Comparison of ENCODE assay signal across 8 cellular contexts in genomic region chr14:67583711-67584644, GRCh38. TPM values are rescaled to one million over a fixed set of nuclear protein-coding genes. Genes with fewer than 3 reads are reported as not detected.
DNase-seq lines count a peak whose midpoint lies in the region; ATAC-seq and TF ChIP-seq lines count a peak whose summit lies in the region.

No MANE protein-coding gene starts in this region.

- H3K4me3 ChIP-seq in mammary epithelial cell (replicated peaks in 1 of 3; ENCODE audit: insufficient read depth in 1 of 3, low read depth in 2 of 3, low read length in 3 of 3) (no peak overlapping the region), tibial artery (no peak overlapping the region)

- no peak overlapping the region for H3K9ac ChIP-seq in mammary epithelial cell (ENCODE audit: insufficient read depth, low read length)

- H3K4me1 ChIP-seq in mammary epithelial cell (ENCODE audit: insufficient read depth, low read length) (no peaks in the 10 kb centered on the region), tibial artery (no peaks in the 10 kb centered on the region)

- CTCF ChIA-PET in mammary epithelial cell (lab: Charles Lee; ENCODE audit: low non-redundant PET): interaction anchor here (1.2 to 1.5 kb wide), 3 partner anchors 57 to 120 kb away, joined by 3 to 9 read pairs (median 4); no protein-coding TSS in a partner anchor

- BruUV-seq in mammary epithelial cell (replicated peaks; lab: Mats Ljungman, UMichigan): no TSS peak

- 97% methylated on average over 6 of the region's 6 CpGs for WGBS in mammary epithelial cell (ENCODE audit: low coverage, missing lambda C conversion rate)

- peak; percentile 65 to 83 for TF ChIP-seq CTCF in mammary epithelial cell (conservative IDR thresholded peaks at IDR 0.05 in 1 of 2, IDR thresholded peaks at IDR 0.05 in 1 of 2; ENCODE audit: extremely low read depth in 1 of 2, insufficient read depth in 1 of 2, low read depth in 1 of 2, low read length in 2 of 2)
- peak; percentile 51 to 58 for TF ChIP-seq CTCF in tibial artery (IDR thresholded peaks at IDR 0.05)

- no peaks in the 10 kb centered on the region for H4K20me1 ChIP-seq in mammary epithelial cell (ENCODE audit: insufficient read depth, low read length)

- ATAC-seq in HG02623 (IDR thresholded peaks at IDR 0.05; ENCODE audit: unreplicated experiment) (peak; percentile 72), left colon (peak; percentile 82), HG03025 (IDR thresholded peaks at IDR 0.05; ENCODE audit: low FRiP score, unreplicated experiment) (no peak)

- in situ Hi-C loops in mammary epithelial cell (cut with MboI; ENCODE audit: low sequenced_read_pairs in 2 of 2): no loop called here

- no peak overlapping the region for H3K4me2 ChIP-seq in mammary epithelial cell (ENCODE audit: insufficient read depth, low read depth, low read length)

- H3K79me2 ChIP-seq in mammary epithelial cell (ENCODE audit: insufficient read depth, low read length): no peaks in the 10 kb centered on the region

- no peaks in the 10 kb centered on the region for H3K27me3 ChIP-seq in mammary epithelial cell (ENCODE audit: insufficient read depth, low read length)
- no peaks in the 10 kb centered on the region for H3K27me3 ChIP-seq in tibial artery

- H3K9me3 ChIP-seq in mammary epithelial cell (replicated peaks; ENCODE audit: insufficient read depth, low read length) (no peaks in the 10 kb centered on the region), tibial artery (no peaks in the 10 kb centered on the region)

- no peak overlapping the region for H2AFZ ChIP-seq in mammary epithelial cell (ENCODE audit: low read depth, low read length)

- no peak overlapping the region for H3K27ac ChIP-seq in mammary epithelial cell (ENCODE audit: insufficient read depth, low read depth, low read length)
- no peak overlapping the region for H3K27ac ChIP-seq in tibial artery

- intact Hi-C loops in mammary epithelial cell (cut with micrococcal nuclease) (loop anchor here (1.0 kb wide), 4 partner anchors 15 to 120 kb away; no protein-coding TSS in a partner anchor), left colon (cut with DNase I, micrococcal nuclease) (loop anchor here in 1 of 2 donors (10.0 kb wide), 1 partner anchor 121 kb away; the partner anchor contains the start of gene RDH12), tibial artery (cut with DNase I; ENCODE audit: low total_unique reads) (loop anchor here (2.0 kb wide), 1 partner anchor 119 kb away; no protein-coding TSS in a partner anchor)

- dilution Hi-C loops in mammary epithelial cell (cut with HindIII; ENCODE audit: low sequenced_read_pairs): no loop called here

- peaks cover 6% of the 10 kb centered on the region for H3K36me3 ChIP-seq in mammary epithelial cell (ENCODE audit: insufficient read depth, low read length)
- peaks cover 7 to 47% (median 9%) of the 10 kb centered on the region in 3 donors for H3K36me3 ChIP-seq in tibial artery

- peak; percentile 62 for DNase-seq in activated effector memory CD4-positive, alpha-beta T cell treated with anti-CD3 and anti-CD28 coated beads, Interleukin-2, amount 50 U/mL, for 16 hours
- no peak for DNase-seq in activated effector memory CD4-positive, alpha-beta T cell treated with Interleukin-2 at 50 U/mL for 16 hours
- peak; percentile 70 for DNase-seq in OCI-M1 (lab: John Stamatoyannopoulos, UW)
- peak; percentile 32 for DNase-seq in mammary epithelial cell
- DNase-seq in left colon: peak in 1 of 2 donors; percentile 28
- no peak for DNase-seq in tibial artery

RNA-seq across cellular contexts. Expression of gene PIGH, which starts 16.1 kb away (rescaled TPM):
- total RNA-seq in mammary epithelial cell (10 to 100 TPM; 16.7 to 18.2 TPM), left colon (10 to 100 TPM; 14.0 to 14.3 TPM)
- polyA plus RNA-seq in mammary epithelial cell: 19.5 TPM
- polyA minus RNA-seq in mammary epithelial cell: 5.5 TPM

RNA-seq across cellular contexts. Expression of gene ARG2, which starts 35.7 kb away (rescaled TPM):
- 10 to 100 TPM in 1 of 2 donors, 1 to 10 TPM in 1; 5.0 to 19.1 TPM for total RNA-seq in mammary epithelial cell
- 10.8 TPM for polyA plus RNA-seq in mammary epithelial cell
- polyA minus RNA-seq in mammary epithelial cell: 28.3 TPM
- 10 to 100 TPM in 1 of 2 donors, under 1 TPM in 1; 0.85 to 18.1 TPM for total RNA-seq in left colon

RNA-seq across cellular contexts. Expression of gene PLEKHH1, which starts 50.9 kb away (rescaled TPM):
- total RNA-seq in mammary epithelial cell (10 to 100 TPM in 1 of 2 donors, 1 to 10 TPM in 1; 6.7 to 11.9 TPM), left colon (10 to 100 TPM; 54.0 to 63.2 TPM)
- 3.1 TPM for polyA plus RNA-seq in mammary epithelial cell
- 41.7 TPM for polyA minus RNA-seq in mammary epithelial cell

Comparison
In these comparisons a context has a peak if more than half of its experiments do, and no peak if none do; other contexts are left out.
1. DNase-seq: peak in activated effector memory CD4-positive, alpha-beta T cell treated with anti-CD3 and anti-CD28 coated beads, Interleukin-2, amount 50 U/mL, for 16 hours (single experiment), OCI-M1 (single experiment) and mammary epithelial cell (single experiment); none in activated effector memory CD4-positive, alpha-beta T cell treated with Interleukin-2 at 50 U/mL for 16 hours (single experiment) and tibial artery (0 of 2).
2. RNA of gene PLEKHH1, which starts 50.9 kb away (total RNA-seq): 54.0 to 63.2 TPM in left colon; 6.7 to 11.9 TPM in mammary epithelial cell; every median in the first group is over 4 times any median in the second.